ENCODE assay signal across 18 cellular contexts in genomic region chr19:16373079-16373478, GRCh38. TPM values are rescaled to one million over a fixed set of nuclear protein-coding genes. Genes with fewer than 3 reads are reported as not detected.
DNase-seq lines count a peak whose midpoint lies in the region; ATAC-seq and TF ChIP-seq lines count a peak whose summit lies in the region.
"Had no signal": no experiment of that assay in that cellular context is flagged by ENCODE, and none has a peak within 500 bp of the region (broad histone marks: within the 10 kb centered on the region; RNA-seq: fewer than 3 reads in every experiment).

No MANE protein-coding gene starts in this region.

- H3K36me3 ChIP-seq in parathyroid adenoma (ENCODE audit: control insufficient read depth, insufficient read depth, low read length): no peaks in the 10 kb centered on the region
- H3K36me3 ChIP-seq in upper lobe of right lung: peaks cover 30% of the 10 kb centered on the region

- H3K4me3 Mint-ChIP-seq in dendritic cell treated with granulocyte-macrophage colony-stimulating factor and Interleukin-4, amounts not matched to agents 40 ng/mL and 50 ng/mL, for 4 days: no peak overlapping the region

- intact Hi-C loops in cardiac septum (cut with DNase I): no loop called here
- intact Hi-C loops in left cardiac atrium (cut with DNase I): no loop called here
- intact Hi-C loops in dendritic cell treated with granulocyte-macrophage colony-stimulating factor and Interleukin-4, amounts not matched to agents 40 ng/mL and 50 ng/mL, for 4 days (cut with micrococcal nuclease): no loop called here
- intact Hi-C loops in upper lobe of right lung (cut with DNase I): no loop called here

- peak overlapping the region; percentile 47 for H3K27ac Mint-ChIP-seq in dendritic cell treated with granulocyte-macrophage colony-stimulating factor and Interleukin-4, amounts not matched to agents 40 ng/mL and 50 ng/mL, for 4 days

- peaks cover 7% of the 10 kb centered on the region for H3K4me1 ChIP-seq in parathyroid adenoma
- peaks cover 50% of the 10 kb centered on the region for H3K4me1 ChIP-seq in upper lobe of right lung

- H3K27me3 ChIP-seq in parathyroid adenoma (ENCODE audit: control insufficient read depth, insufficient read depth, low read length) (no peaks in the 10 kb centered on the region), upper lobe of right lung (no peaks in the 10 kb centered on the region)

- no peaks in the 10 kb centered on the region for H3K9me3 Mint-ChIP-seq in dendritic cell treated with granulocyte-macrophage colony-stimulating factor and Interleukin-4, amounts not matched to agents 40 ng/mL and 50 ng/mL, for 4 days
- H3K9me3 Mint-ChIP-seq: IgD-negative memory B cell; nephron progenitor cell; T-helper 2 cell treated with Interferon-gamma antibody and Interleukin-4, amounts not matched to agents 5 μg/mL and 100 μg/mL, for 36 hours had no signal

- peaks cover 2% of the 10 kb centered on the region for H3K79me2 ChIP-seq in parathyroid adenoma

- H3K9ac ChIP-seq in parathyroid adenoma: no peak overlapping the region

- TF ChIP-seq CTCF in parathyroid adenoma (IDR thresholded peaks at IDR 0.05): no peak
- no peak for TF ChIP-seq CTCF in upper lobe of right lung (IDR thresholded peaks at IDR 0.05)

- H3K27ac ChIP-seq in parathyroid adenoma (peak overlapping the region; percentile 40), upper lobe of right lung (peak overlapping the region; percentile 63)

- H3K9me3 ChIP-seq in parathyroid adenoma (ENCODE audit: control insufficient read depth, low read length) (no peaks in the 10 kb centered on the region), upper lobe of right lung (no peaks in the 10 kb centered on the region)

- no peak for ATAC-seq in left cardiac atrium
- ATAC-seq in upper lobe of right lung: no peak
- ATAC-seq: HCT116 had no signal

- H3K4me3 ChIP-seq in parathyroid adenoma (ENCODE audit: low read depth, low read length) (no peak overlapping the region), upper lobe of right lung (no peak overlapping the region)

- H3K27me3 Mint-ChIP-seq in dendritic cell treated with granulocyte-macrophage colony-stimulating factor and Interleukin-4, amounts not matched to agents 40 ng/mL and 50 ng/mL, for 4 days: peaks cover 6% of the 10 kb centered on the region
- H3K27me3 Mint-ChIP-seq: IgD-negative memory B cell had no signal

- H3K36me3 Mint-ChIP-seq in dendritic cell treated with granulocyte-macrophage colony-stimulating factor and Interleukin-4, amounts not matched to agents 40 ng/mL and 50 ng/mL, for 4 days (ENCODE audit: low read depth): peaks cover 61% of the 10 kb centered on the region

- no peak overlapping the region for H3K4me2 ChIP-seq in parathyroid adenoma (ENCODE audit: low read length)

- H2AFZ ChIP-seq in parathyroid adenoma: no peak overlapping the region

- peaks cover 48% of the 10 kb centered on the region for H3K4me1 Mint-ChIP-seq in dendritic cell treated with granulocyte-macrophage colony-stimulating factor and Interleukin-4, amounts not matched to agents 40 ng/mL and 50 ng/mL, for 4 days (ENCODE audit: low read depth)

- peak; percentile 65 for DNase-seq in cardiac septum (ENCODE audit: low spot score)
- no peak for DNase-seq in left cardiac atrium
- no peak for DNase-seq in upper lobe of right lung
- DNase-seq in ureter (ENCODE audit: low spot score): no peak
- DNase-seq in DMS153 (lab: John Stamatoyannopoulos, UW): no peak
- no peak for DNase-seq in H4 (ENCODE audit: low spot score)
- DNase-seq: activated naive CD4-positive, alpha-beta T cell treated with Interleukin-2 at 50 U/mL for 16 hours; effector CD8-positive, alpha-beta T cell; GDM1; NCI-H1417; nephron progenitor cell; NK-92 treated with Interleukin-12 subunit alpha and Interleukin-12 subunit beta, amount 100 ng/mL, for 24 hours; SHP77 had no signal

RNA-seq across cellular contexts. Expression of gene KLF2, which starts 48.5 kb away (rescaled TPM):
- total RNA-seq in cardiac septum (44.6 TPM), left cardiac atrium (10 to 100 TPM; 66.4 to 77.5 TPM), upper lobe of right lung (198 TPM), ureter (56.1 TPM)
- total RNA-seq in H4 (2014; rRNA removed; shearing (Covaris generic)): 0.23 and 1.1 TPM in 2 replicates

Comparison
In these comparisons a context has a peak if more than half of its experiments do, and no peak if none do; other contexts are left out.
1. RNA of gene KLF2, which starts 48.5 kb away (total RNA-seq): 198 TPM in upper lobe of right lung (single experiment), 66.4 to 77.5 TPM in left cardiac atrium, 56.1 TPM in ureter (single experiment) and 44.6 TPM in cardiac septum (single experiment); 0.23 to 1.1 TPM in H4; every median in the first group is over 10 times any median in the second.